Comparison of ENCODE assay signal across 14 cellular contexts in genomic region chr17:32446949-32447348, GRCh38. TPM values are rescaled to one million over a fixed set of nuclear protein-coding genes. Genes with fewer than 3 reads are reported as not detected.
DNase-seq lines count a peak whose midpoint lies in the region; ATAC-seq and TF ChIP-seq lines count a peak whose summit lies in the region.
"Had no signal": no experiment of that assay in that cellular context is flagged by ENCODE, and none has a peak within 500 bp of the region (broad histone marks: within the 10 kb centered on the region; RNA-seq: fewer than 3 reads in every experiment).

No MANE protein-coding gene starts in this region.

- no peak for TF ChIP-seq CTCF in MCF 10A (IDR thresholded peaks at IDR 0.05; ENCODE audit: unreplicated experiment)
- TF ChIP-seq CTCF in mammary epithelial cell (conservative IDR thresholded peaks at IDR 0.05 in 1 of 2, IDR thresholded peaks at IDR 0.05 in 1 of 2; ENCODE audit: extremely low read depth in 1 of 2, insufficient read depth in 1 of 2, low read depth in 1 of 2, low read length in 2 of 2): no peak
- no peak for TF ChIP-seq CTCF in chondrocyte (IDR thresholded peaks at IDR 0.05)
- no peak for TF ChIP-seq CTCF in adrenal gland (IDR thresholded peaks at IDR 0.05)

- no peaks in the 10 kb centered on the region for H3K9me3 Mint-ChIP-seq in MCF 10A (ENCODE audit: unreplicated experiment)
- no peaks in the 10 kb centered on the region for H3K9me3 Mint-ChIP-seq in chondrocyte (ENCODE audit: low read depth)
- H3K9me3 Mint-ChIP-seq in stimulated activated effector memory CD8-positive, alpha-beta T cell treated with anti-CD3 and anti-CD28 coated beads, Interleukin-12 subunit alpha, Interleukin-12 subunit beta, amount 100 ng/mL, for 72 hours: no peaks in the 10 kb centered on the region

- H3K9ac ChIP-seq in mammary epithelial cell (ENCODE audit: insufficient read depth, low read length) (no peak overlapping the region), NT2/D1 (ENCODE audit: insufficient read length, low read depth) (peak overlapping the region; percentile 21)

- no peak for ATAC-seq in stimulated activated effector memory CD8-positive, alpha-beta T cell treated with anti-CD3 and anti-CD28 coated beads, Interleukin-12 subunit alpha, Interleukin-12 subunit beta, amount 100 ng/mL, for 72 hours
- ATAC-seq in GM19452 (IDR thresholded peaks at IDR 0.05; ENCODE audit: unreplicated experiment): no peak

- no peak overlapping the region for H3K27ac ChIP-seq in mammary epithelial cell (ENCODE audit: insufficient read depth, low read depth, low read length)
- no peak overlapping the region for H3K27ac ChIP-seq in adrenal gland

- CTCF ChIA-PET in MCF 10A (lab: Yijun Ruan, JAX): interaction anchor here (0.6 to 1.1 kb wide), 4 partner anchors 12 to 130 kb away, joined by 3 to 5 read pairs (median 4); no protein-coding TSS in a partner anchor
- CTCF ChIA-PET in mammary epithelial cell (lab: Charles Lee; ENCODE audit: low non-redundant PET): no interaction called here

- POLR2A ChIA-PET in MCF 10A (lab: Yijun Ruan, JAX): interaction anchor here (1.0 kb wide), 3 partner anchors 15 to 41 kb away, joined by 3 to 4 read pairs (median 3); partner anchors contain the start of gene CDK5R1

- no peak overlapping the region for H3K4me2 ChIP-seq in mammary epithelial cell (ENCODE audit: insufficient read depth, low read depth, low read length)

- no peak for TF ChIP-seq POLR2A in adrenal gland (IDR thresholded peaks at IDR 0.05)

- H3K27me3 ChIP-seq in mammary epithelial cell (ENCODE audit: insufficient read depth, low read length) (no peaks in the 10 kb centered on the region), NT2/D1 (ENCODE audit: insufficient read depth, insufficient read length) (peaks cover 16% of the 10 kb centered on the region), adrenal gland (no peaks in the 10 kb centered on the region)

- peaks cover 24% of the 10 kb centered on the region for H3K36me3 ChIP-seq in mammary epithelial cell (ENCODE audit: insufficient read depth, low read length)
- H3K36me3 ChIP-seq in NT2/D1 (ENCODE audit: insufficient read depth, insufficient read length, low read length): peaks cover 57% of the 10 kb centered on the region
- H3K36me3 ChIP-seq in adrenal gland (replicated peaks in 1 of 2): peaks cover 0 to 46% of the 10 kb centered on the region in 2 donors

- H3K4me1 Mint-ChIP-seq in MCF 10A (ENCODE audit: insufficient read depth, unreplicated experiment) (peaks cover 19% of the 10 kb centered on the region), chondrocyte (ENCODE audit: low read depth) (peaks cover 34% of the 10 kb centered on the region)
- peaks cover 36% of the 10 kb centered on the region for H3K4me1 Mint-ChIP-seq in stimulated activated effector memory CD8-positive, alpha-beta T cell treated with anti-CD3 and anti-CD28 coated beads, Interleukin-12 subunit alpha, Interleukin-12 subunit beta, amount 100 ng/mL, for 72 hours

- H3K4me1 ChIP-seq in mammary epithelial cell (ENCODE audit: insufficient read depth, low read length): peaks cover 23% of the 10 kb centered on the region
- no peaks in the 10 kb centered on the region for H3K4me1 ChIP-seq in NT2/D1 (ENCODE audit: insufficient read depth, insufficient read length)
- H3K4me1 ChIP-seq in adrenal gland (replicated peaks in 1 of 2): peaks cover 8 to 24% of the 10 kb centered on the region in 2 donors

- peaks cover 8% of the 10 kb centered on the region for H4K20me1 ChIP-seq in mammary epithelial cell (ENCODE audit: insufficient read depth, low read length)

- no peak overlapping the region for H2AFZ ChIP-seq in mammary epithelial cell (ENCODE audit: low read depth, low read length)

- H3K27me3 Mint-ChIP-seq in MCF 10A (ENCODE audit: insufficient read depth, unreplicated experiment): no peaks in the 10 kb centered on the region
- no peaks in the 10 kb centered on the region for H3K27me3 Mint-ChIP-seq in chondrocyte (ENCODE audit: low read depth)
- H3K27me3 Mint-ChIP-seq: B cell had no signal

- intact Hi-C loops in MCF 10A (cut with micrococcal nuclease) (loop anchor here (10.0 kb wide), 1 partner anchor 92 kb away; the partner anchor contains the start of gene ZNF207), mammary epithelial cell (cut with micrococcal nuclease) (no loop called here), adrenal gland (cut with DNase I) (no loop called here)

- H3K36me3 Mint-ChIP-seq in MCF 10A (ENCODE audit: insufficient read depth, unreplicated experiment) (peaks cover 64% of the 10 kb centered on the region), chondrocyte (ENCODE audit: low read depth) (peaks cover 17% of the 10 kb centered on the region)
- H3K36me3 Mint-ChIP-seq in stimulated activated effector memory CD8-positive, alpha-beta T cell treated with anti-CD3 and anti-CD28 coated beads, Interleukin-12 subunit alpha, Interleukin-12 subunit beta, amount 100 ng/mL, for 72 hours: peaks cover 72% of the 10 kb centered on the region

- dilution Hi-C loops in mammary epithelial cell (cut with HindIII; ENCODE audit: low sequenced_read_pairs): no loop called here

- in situ Hi-C loops in mammary epithelial cell (cut with MboI; ENCODE audit: low sequenced_read_pairs in 2 of 2): loop anchor here in 1 of 2 donors (25.0 kb wide), 1 partner anchor 465 kb away; no protein-coding TSS in a partner anchor

- H3K4me3 ChIP-seq in mammary epithelial cell (replicated peaks in 1 of 3; ENCODE audit: insufficient read depth in 1 of 3, low read depth in 2 of 3, low read length in 3 of 3) (no peak overlapping the region), NT2/D1 (ENCODE audit: insufficient read length, low read depth) (no peak overlapping the region), adrenal gland (no peak overlapping the region)

- WGBS in mammary epithelial cell (ENCODE audit: low coverage, missing lambda C conversion rate): 95% methylated on average over 2 of the region's 2 CpGs
- 72 to 88% (median 83%) methylated on average over 2 of the region's 2 CpGs for WGBS in adrenal gland, 4 donors

- no peak for DNase-seq in MCF 10A (ENCODE audit: unreplicated experiment)
- DNase-seq in mammary epithelial cell: no peak
- no peak for DNase-seq in NT2/D1 (ENCODE audit: low read depth, low spot score)
- DNase-seq in chondrocyte (ENCODE audit: low spot score): no peak
- DNase-seq in stimulated activated effector memory CD8-positive, alpha-beta T cell treated with anti-CD3 and anti-CD28 coated beads, Interleukin-12 subunit alpha, Interleukin-12 subunit beta, amount 100 ng/mL, for 72 hours (ENCODE audit: low spot score in 2 of 2): no peak
- no peak for DNase-seq in amygdala (lab: John Stamatoyannopoulos, UW)
- no peak for DNase-seq in adrenal gland
- DNase-seq: activated CD4-positive, alpha-beta T cell treated with anti-CD3 and anti-CD28 coated beads for 4 hours; caudate nucleus; DMS79; kidney; NCI-H2171 treated with DMSO at 0.1 percent for 48 hours had no signal

- H3K79me2 ChIP-seq in mammary epithelial cell (ENCODE audit: insufficient read depth, low read length): peaks cover 76% of the 10 kb centered on the region

- H3K9me3 ChIP-seq in mammary epithelial cell (replicated peaks; ENCODE audit: insufficient read depth, low read length) (no peaks in the 10 kb centered on the region), NT2/D1 (ENCODE audit: insufficient read depth, low read length) (no peaks in the 10 kb centered on the region; the same call in 1 of the 2 replicates), adrenal gland (replicated peaks in 1 of 3) (no peaks in the 10 kb centered on the region)

- no peak overlapping the region for H3K27ac Mint-ChIP-seq in MCF 10A (ENCODE audit: low read depth, unreplicated experiment)
- peak overlapping the region; percentile 95 for H3K27ac Mint-ChIP-seq in chondrocyte (ENCODE audit: unreplicated experiment)
- peak overlapping the region; percentile 87 for H3K27ac Mint-ChIP-seq in stimulated activated effector memory CD8-positive, alpha-beta T cell treated with anti-CD3 and anti-CD28 coated beads, Interleukin-12 subunit alpha, Interleukin-12 subunit beta, amount 100 ng/mL, for 72 hours
- H3K27ac Mint-ChIP-seq: B cell had no signal

- peak overlapping the region; percentile 91 for H3K4me3 Mint-ChIP-seq in MCF 10A (ENCODE audit: unreplicated experiment)
- H3K4me3 Mint-ChIP-seq in chondrocyte (ENCODE audit: unreplicated experiment): no peak overlapping the region
- H3K4me3 Mint-ChIP-seq in stimulated activated effector memory CD8-positive, alpha-beta T cell treated with anti-CD3 and anti-CD28 coated beads, Interleukin-12 subunit alpha, Interleukin-12 subunit beta, amount 100 ng/mL, for 72 hours: peak overlapping the region; percentile 75
- H3K4me3 Mint-ChIP-seq: B cell had no signal

- BruUV-seq in MCF 10A (replicated peaks; lab: Mats Ljungman, UMichigan) (no TSS peak), mammary epithelial cell (replicated peaks; lab: Mats Ljungman, UMichigan) (no TSS peak)

RNA-seq across cellular contexts. Expression of gene PSMD11, which starts 2.6 kb away (rescaled TPM):
- 123 and 134 TPM in 2 replicates for total RNA-seq in MCF 10A (2022)
- 100 to 1,000 TPM in 1 of 2 donors, 10 to 100 TPM in 1; 93.5 to 131 TPM for total RNA-seq in mammary epithelial cell
- 114 TPM for polyA plus RNA-seq in mammary epithelial cell
- polyA minus RNA-seq in mammary epithelial cell: 127 TPM
- 80.7 to 105 TPM (median 85.9 TPM) in 3 replicates for total RNA-seq in chondrocyte
- total RNA-seq in adrenal gland: 100 to 1,000 TPM in 1 of 8 donors, 10 to 100 TPM in 7; 30.2 to 113 (median 57.1) TPM
- 10 to 100 TPM; 25.0 to 95.2 (median 46.5) TPM for polyA plus RNA-seq in adrenal gland

RNA-seq across cellular contexts. Expression of gene CDK5R1, which starts 39.8 kb away (rescaled TPM):
- 4.0 and 4.4 TPM in 2 replicates for total RNA-seq in MCF 10A (2022)
- 1 to 10 TPM; 1.7 to 4.9 TPM for total RNA-seq in mammary epithelial cell
- polyA plus RNA-seq in mammary epithelial cell: 2.6 TPM
- polyA minus RNA-seq in mammary epithelial cell: 10.1 TPM
- total RNA-seq in chondrocyte: 1.8 to 2.3 TPM (median 2.1 TPM) in 3 replicates
- 1 to 10 TPM; 1.1 to 4.5 (median 2.7) TPM for total RNA-seq in adrenal gland
- polyA plus RNA-seq in adrenal gland: 1 to 10 TPM in 2 of 3 donors, under 1 TPM in 1; 0.98 to 3.0 (median 1.8) TPM
